Comparison of ENCODE assay signal across 8 cellular contexts in genomic region chr6:51536728-51537127, GRCh38.
"Had no signal": no experiment of that assay in that cellular context is flagged by ENCODE, and none has a peak within 500 bp of the region (broad histone marks: within the 10 kb centered on the region; RNA-seq: fewer than 3 reads in every experiment).

No MANE protein-coding gene starts in this region.

- ATAC-seq: GM12878 had no signal

- DNase-seq: GDM1, GF-D8 had no signal

- FAIRE-seq: G401.6, GM12878, GM12891, GM12892, GM18507, GM19239 had no signal

- H3K4me3 ChIP-seq: GM12878 had no signal
